Comparison of ENCODE assay signal across 9 cellular contexts in genomic region chr1:14778882-14779594, GRCh38.
DNase-seq lines count a peak whose midpoint lies in the region; ATAC-seq and TF ChIP-seq lines count a peak whose summit lies in the region.
"Had no signal": no experiment of that assay in that cellular context is flagged by ENCODE, and none has a peak within 500 bp of the region (broad histone marks: within the 10 kb centered on the region; RNA-seq: fewer than 3 reads in every experiment).

No MANE protein-coding gene starts in this region.

- H3K9me3 ChIP-seq in DOHH2 (ENCODE audit: control insufficient read depth, insufficient read depth, low read length) (no peaks in the 10 kb centered on the region), WERI-Rb-1 (ENCODE audit: severe bottlenecking) (no peaks in the 10 kb centered on the region)

- H3K4me3 ChIP-seq in DOHH2 (ENCODE audit: low read length) (no peak overlapping the region), WERI-Rb-1 (ENCODE audit: low read depth, low read length) (no peak overlapping the region)

- H3F3A ChIP-seq in DOHH2 (ENCODE audit: control insufficient read depth, insufficient read depth): no peaks in the 10 kb centered on the region

- H3K9me2 ChIP-seq in DOHH2 (replicated peaks; ENCODE audit: control insufficient read depth, low read length): no peaks in the 10 kb centered on the region

- peak; percentile 44 for ATAC-seq in foreskin keratinocyte
- ATAC-seq in HG03342 (IDR thresholded peaks at IDR 0.05; ENCODE audit: unreplicated experiment): no peak
- ATAC-seq in GM18873 (IDR thresholded peaks at IDR 0.05; ENCODE audit: low FRiP score, unreplicated experiment): no peak
- no peak for ATAC-seq in HG02973 (IDR thresholded peaks at IDR 0.05; ENCODE audit: unreplicated experiment)
- ATAC-seq: T-cell had no signal

- H3K27me3 ChIP-seq in DOHH2 (ENCODE audit: control insufficient read depth, low read length): no peaks in the 10 kb centered on the region
- no peaks in the 10 kb centered on the region for H3K27me3 ChIP-seq in WERI-Rb-1 (ENCODE audit: insufficient read depth, low read depth, severe bottlenecking)
- H3K27me3 ChIP-seq in foreskin keratinocyte: no peaks in the 10 kb centered on the region

- no peaks in the 10 kb centered on the region; the same call in 1 of the 2 replicates for H4K20me1 ChIP-seq in DOHH2 (ENCODE audit: control insufficient read depth, insufficient read depth, low read depth, low read length)

- no peak overlapping the region for H3K4me2 ChIP-seq in DOHH2 (ENCODE audit: low read length)

- no peaks in the 10 kb centered on the region for H3K36me3 ChIP-seq in DOHH2 (ENCODE audit: control insufficient read depth, low read length)
- H3K36me3 ChIP-seq in WERI-Rb-1: no peaks in the 10 kb centered on the region

- H3K79me2 ChIP-seq in DOHH2 (ENCODE audit: control insufficient read depth, low read length): no peaks in the 10 kb centered on the region

- H3K27ac ChIP-seq in DOHH2 (ENCODE audit: low read depth, low read length) (no peak overlapping the region), WERI-Rb-1 (no peak overlapping the region), foreskin keratinocyte (no peak overlapping the region)

- H3K4me1 ChIP-seq in DOHH2 (ENCODE audit: control insufficient read depth, low read length) (peaks cover 12% of the 10 kb centered on the region), foreskin keratinocyte (no peaks in the 10 kb centered on the region)

- TF ChIP-seq CTCF in DOHH2 (IDR thresholded peaks at IDR 0.05; ENCODE audit: low read depth, low read length, poor library complexity, severe bottlenecking) (peak; percentile 89), WERI-Rb-1 (IDR thresholded peaks at IDR 0.05; ENCODE audit: low read depth, low read length) (peak; percentile 79), foreskin keratinocyte (conservative IDR thresholded peaks at IDR 0.05) (peak; percentile 80)

- DNase-seq in HK-2 (ENCODE audit: unreplicated experiment) (peak; percentile 35), WERI-Rb-1 (peak; percentile 45), foreskin keratinocyte (no peak), smooth muscle cell of the brain vasculature (ENCODE audit: low read depth, low spot score) (peak; percentile 9)

Comparison
In these comparisons a context has a peak if more than half of its experiments do, and no peak if none do; other contexts are left out.
1. DNase-seq: peak in HK-2 (single experiment), WERI-Rb-1 (single experiment) and smooth muscle cell of the brain vasculature (single experiment); none in foreskin keratinocyte (0 of 2).
2. Peak in every context shown above with its lines, with median percentiles within 50 percentile points of each other: CTCF ChIP-seq.